In the genomic region with DNA sequence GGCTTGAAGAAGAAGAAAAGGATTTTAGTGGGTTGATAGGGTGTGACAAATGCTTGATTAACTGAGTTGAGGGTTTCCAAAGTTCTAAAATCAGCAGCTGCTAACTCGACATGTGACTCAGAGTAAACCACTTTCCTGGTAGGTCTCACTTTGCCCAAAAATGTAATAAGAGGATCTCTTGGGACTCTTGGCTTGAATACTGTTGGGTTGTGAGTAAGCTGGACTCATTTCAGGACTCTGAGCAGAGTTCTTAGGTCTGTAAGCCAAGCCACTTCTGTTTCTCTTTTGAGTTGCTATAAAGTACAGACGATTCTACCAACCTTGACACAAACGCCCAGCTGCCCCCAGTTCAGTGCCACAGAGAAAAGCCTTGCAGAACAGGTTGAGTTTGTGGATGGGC, we compare ENCODE assay signal across 15 cellular contexts.
DNase-seq lines count a peak whose midpoint lies in the region; ATAC-seq and TF ChIP-seq lines count a peak whose summit lies in the region.
"Had no signal": no experiment of that assay in that cellular context is flagged by ENCODE, and none has a peak within 500 bp of the region (broad histone marks: within the 10 kb centered on the region; RNA-seq: fewer than 3 reads in every experiment).

No MANE protein-coding gene starts in this region.

- in situ Hi-C loops in GM13977 (cut with MboI; ENCODE audit: low pct_unique_long_range_greater_than_20kb, low sequenced_read_pairs, unreplicated experiment) = no loop called here

- H3K27ac Mint-ChIP-seq in activated T-helper 2 cell treated with anti-CD3 and anti-CD28 coated beads, Interferon-gamma antibody, Interleukin-2, Interleukin-4, amounts not matched to agents 10 μg/mL and 5 μg/mL and 100 μg/mL, durations not matched to agents 14 hours and 24 hours and 36 hours = no peak overlapping the region
- H3K27ac Mint-ChIP-seq: T-helper 2 cell treated with Interferon-gamma antibody and Interleukin-4, amounts not matched to agents 5 μg/mL and 100 μg/mL, for 36 hours had no signal

- no peaks in the 10 kb centered on the region for H3K9me3 Mint-ChIP-seq in activated T-helper 2 cell treated with anti-CD3 and anti-CD28 coated beads, Interferon-gamma antibody, Interleukin-2, Interleukin-4, amounts not matched to agents 10 μg/mL and 5 μg/mL and 100 μg/mL, durations not matched to agents 14 hours and 24 hours and 36 hours
- H3K9me3 Mint-ChIP-seq: T-helper 2 cell treated with Interferon-gamma antibody and Interleukin-4, amounts not matched to agents 5 μg/mL and 100 μg/mL, for 36 hours had no signal

- TF ChIP-seq CTCF in GM13977 (IDR thresholded peaks at IDR 0.05; ENCODE audit: extremely low read depth, insufficient read depth, missing control alignments) = no peak

- H3K4me3 Mint-ChIP-seq in activated T-helper 2 cell treated with anti-CD3 and anti-CD28 coated beads, Interferon-gamma antibody, Interleukin-2, Interleukin-4, amounts not matched to agents 10 μg/mL and 5 μg/mL and 100 μg/mL, durations not matched to agents 14 hours and 24 hours and 36 hours (ENCODE audit: low read depth) = no peak overlapping the region
- H3K4me3 Mint-ChIP-seq: T-helper 2 cell treated with Interferon-gamma antibody and Interleukin-4, amounts not matched to agents 5 μg/mL and 100 μg/mL, for 36 hours had no signal

- peaks cover 2% of the 10 kb centered on the region for H3K27me3 Mint-ChIP-seq in activated T-helper 2 cell treated with anti-CD3 and anti-CD28 coated beads, Interferon-gamma antibody, Interleukin-2, Interleukin-4, amounts not matched to agents 10 μg/mL and 5 μg/mL and 100 μg/mL, durations not matched to agents 14 hours and 24 hours and 36 hours (ENCODE audit: low read depth)

- intact Hi-C loops in activated T-helper 2 cell treated with anti-CD3 and anti-CD28 coated beads, Interferon-gamma antibody, Interleukin-2, Interleukin-4, amounts not matched to agents 10 μg/mL and 5 μg/mL and 100 μg/mL, durations not matched to agents 14 hours and 24 hours and 36 hours (cut with micrococcal nuclease) = no loop called here

- no peaks in the 10 kb centered on the region for H3K36me3 Mint-ChIP-seq in activated T-helper 2 cell treated with anti-CD3 and anti-CD28 coated beads, Interferon-gamma antibody, Interleukin-2, Interleukin-4, amounts not matched to agents 10 μg/mL and 5 μg/mL and 100 μg/mL, durations not matched to agents 14 hours and 24 hours and 36 hours (ENCODE audit: low read depth)

- ATAC-seq in GM21447 (IDR thresholded peaks at IDR 0.05; ENCODE audit: unreplicated experiment) (peak; percentile 68), HG03196 (IDR thresholded peaks at IDR 0.05; ENCODE audit: unreplicated experiment) (peak; percentile 76), GM21528 (IDR thresholded peaks at IDR 0.05; ENCODE audit: low FRiP score, unreplicated experiment) (no peak)
- ATAC-seq: upper lobe of right lung had no signal

- no peaks in the 10 kb centered on the region for H3K4me1 Mint-ChIP-seq in activated T-helper 2 cell treated with anti-CD3 and anti-CD28 coated beads, Interferon-gamma antibody, Interleukin-2, Interleukin-4, amounts not matched to agents 10 μg/mL and 5 μg/mL and 100 μg/mL, durations not matched to agents 14 hours and 24 hours and 36 hours (ENCODE audit: low read depth)

- DNase-seq in GM13977 (ENCODE audit: low spot score) = peak; percentile 17
- DNase-seq in fibroblast of peridontal ligament (ENCODE audit: extremely low read depth) = peak; percentile 43
- no peak for DNase-seq in AG20443 (ENCODE audit: low spot score)
- no peak for DNase-seq in EL
- no peak for DNase-seq in activated T-helper 2 cell treated with anti-CD3 and anti-CD28 coated beads, Interferon-gamma antibody, Interleukin-2, Interleukin-4, amounts not matched to agents 10 μg/mL and 5 μg/mL and 100 μg/mL, durations not matched to agents 14 hours and 24 hours and 36 hours (ENCODE audit: low spot score)
- DNase-seq: activated CD8-positive, alpha-beta memory T cell treated with anti-CD3 and anti-CD28 coated beads, Interleukin-2, amount 50 U/mL, for 48 hours; brain microvascular endothelial cell; NCI-H1930; occipital lobe; OCI-M1; upper lobe of right lung had no signal

Comparison
In these comparisons a context has a peak if more than half of its experiments do, and no peak if none do; other contexts are left out.
1. DNase-seq: peak in GM13977 (single experiment) and fibroblast of peridontal ligament (single experiment); none in AG20443 (single experiment), EL (single experiment) and activated T-helper 2 cell treated with anti-CD3 and anti-CD28 coated beads, Interferon-gamma antibody, Interleukin-2, Interleukin-4, amounts not matched to agents 10 μg/mL and 5 μg/mL and 100 μg/mL, durations not matched to agents 14 hours and 24 hours and 36 hours (single experiment).